Comparison of ENCODE assay signal across 10 cellular contexts in the genomic region with DNA sequence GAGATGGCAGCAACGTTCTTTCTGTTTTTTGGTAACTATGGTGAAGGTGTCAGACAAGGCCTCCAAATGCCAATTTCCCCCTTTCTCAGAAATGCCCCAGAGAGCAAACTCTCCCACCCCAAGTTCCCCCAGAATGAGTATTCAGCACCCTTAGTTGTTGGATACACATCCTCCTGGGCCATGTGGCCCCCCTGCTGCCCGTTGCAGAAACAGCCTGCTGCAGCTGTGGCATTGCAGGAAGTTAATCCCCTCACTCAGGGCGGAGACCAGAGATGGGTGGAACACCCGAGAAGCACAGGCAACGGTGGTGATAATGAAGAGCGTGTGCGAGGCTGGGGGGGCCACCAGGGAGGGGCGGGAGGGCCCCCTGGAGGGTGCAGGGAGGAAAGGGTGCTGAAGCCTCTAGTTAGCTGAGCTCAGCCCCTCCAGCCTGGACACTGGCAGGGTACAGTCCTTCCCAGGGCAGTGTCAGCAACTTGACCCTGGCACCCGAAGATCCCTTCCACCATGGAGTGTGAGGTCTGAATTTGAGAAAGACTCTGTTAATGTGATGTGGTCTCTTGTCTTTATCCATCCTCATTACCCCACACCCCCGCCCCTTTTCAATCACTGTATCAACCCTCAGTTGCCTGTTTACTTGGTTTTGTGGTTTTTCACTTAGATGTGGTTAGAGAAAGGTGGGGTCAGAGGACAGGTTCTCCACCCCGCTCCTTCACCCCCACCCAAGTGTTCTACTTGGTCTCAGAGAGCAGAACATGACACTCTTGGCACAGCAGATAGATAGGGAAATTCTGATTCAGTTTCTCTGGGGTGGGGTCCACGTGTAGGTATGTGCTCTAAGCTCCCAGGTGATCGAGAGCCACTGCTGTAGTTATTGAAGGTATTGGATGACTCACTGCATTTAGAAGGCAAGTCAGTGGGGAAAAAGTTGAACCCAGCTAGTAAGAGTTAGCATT.
A peak's percentile ranks its signal among the peaks of the same experiment; 100 is the strongest.
DNase-seq lines count a peak whose midpoint lies in the region; ATAC-seq and TF ChIP-seq lines count a peak whose summit lies in the region.
"Had no signal": no experiment of that assay in that cellular context is flagged by ENCODE, and none has a peak within 500 bp of the region (broad histone marks: within the 10 kb centered on the region; RNA-seq: fewer than 3 reads in every experiment).

No MANE protein-coding gene starts in this region.

- ATAC-seq in natural killer cell (peak; percentile 64 to 74 (median 66)), GM18861 (IDR thresholded peaks at IDR 0.05; ENCODE audit: unreplicated experiment) (no peak)

- peak overlapping the region; percentile 12 for H3K27ac Mint-ChIP-seq in Calu3 (ENCODE audit: unreplicated experiment)
- peak overlapping the region; percentile 95 for H3K27ac Mint-ChIP-seq in T-helper 2 cell treated with Interferon-gamma antibody and Interleukin-4, amounts not matched to agents 5 μg/mL and 100 μg/mL, for 36 hours
- H3K27ac Mint-ChIP-seq in natural killer cell, result peak overlapping the region; percentile 15 to 66
- no peak overlapping the region for H3K27ac Mint-ChIP-seq in glutamatergic neuron (ENCODE audit: unreplicated experiment)

- peaks cover 44% of the 10 kb centered on the region for H3K4me1 Mint-ChIP-seq in Calu3 (ENCODE audit: low read depth, unreplicated experiment)
- peaks cover 70% of the 10 kb centered on the region for H3K4me1 Mint-ChIP-seq in T-helper 2 cell treated with Interferon-gamma antibody and Interleukin-4, amounts not matched to agents 5 μg/mL and 100 μg/mL, for 36 hours (ENCODE audit: low read depth)
- H3K4me1 Mint-ChIP-seq in natural killer cell, result peaks cover 67% of the 10 kb centered on the region in 2 donors
- peaks cover 7% of the 10 kb centered on the region for H3K4me1 Mint-ChIP-seq in glutamatergic neuron (ENCODE audit: low read depth, unreplicated experiment)

- intact Hi-C loops in Calu3 (cut with micrococcal nuclease; ENCODE audit: unreplicated experiment) (no loop called here), natural killer cell (cut with micrococcal nuclease) (no loop called here)

- no peak for DNase-seq in Calu3
- peak; percentile 45 for DNase-seq in T-helper 2 cell treated with Interferon-gamma antibody and Interleukin-4, amounts not matched to agents 5 μg/mL and 100 μg/mL, for 36 hours (ENCODE audit: low spot score)
- DNase-seq in activated effector memory CD4-positive, alpha-beta T cell treated with Interleukin-2 at 50 U/mL for 16 hours, result peak; percentile 60
- DNase-seq in natural killer cell, result no peak
- no peak for DNase-seq in NCI-H1694 (lab: John Stamatoyannopoulos, UW)
- no peak for DNase-seq in DMS114 treated with DMSO at 0.1 percent for 48 hours (lab: John Stamatoyannopoulos, UW; ENCODE audit: unreplicated experiment)
- no peak for DNase-seq in glutamatergic neuron
- DNase-seq: Caco-2, NCI-H2029 had no signal

- CTCF ChIA-PET in Calu3 (lab: Charles Lee), result interaction anchor here (0.7 to 1.0 kb wide), 2 partner anchors 32 to 62 kb away, joined by 3 read pairs; no protein-coding TSS in a partner anchor

- no peak overlapping the region for H3K4me3 Mint-ChIP-seq in Calu3 (ENCODE audit: low read depth, unreplicated experiment)
- H3K4me3 Mint-ChIP-seq in T-helper 2 cell treated with Interferon-gamma antibody and Interleukin-4, amounts not matched to agents 5 μg/mL and 100 μg/mL, for 36 hours, result peak overlapping the region; percentile 75
- H3K4me3 Mint-ChIP-seq in natural killer cell, result peak overlapping the region; percentile 81
- H3K4me3 Mint-ChIP-seq in glutamatergic neuron (ENCODE audit: unreplicated experiment), result no peak overlapping the region

- H3K27me3 Mint-ChIP-seq in Calu3 (ENCODE audit: unreplicated experiment), result no peaks in the 10 kb centered on the region
- no peaks in the 10 kb centered on the region for H3K27me3 Mint-ChIP-seq in T-helper 2 cell treated with Interferon-gamma antibody and Interleukin-4, amounts not matched to agents 5 μg/mL and 100 μg/mL, for 36 hours (ENCODE audit: low read depth)
- peaks cover 9 to 12% of the 10 kb centered on the region in 2 donors for H3K27me3 Mint-ChIP-seq in natural killer cell (ENCODE audit: low read depth in 2 of 2)
- no peaks in the 10 kb centered on the region for H3K27me3 Mint-ChIP-seq in glutamatergic neuron (ENCODE audit: unreplicated experiment)

- H3K9me3 Mint-ChIP-seq in Calu3 (ENCODE audit: low read depth, unreplicated experiment) (peaks cover 2% of the 10 kb centered on the region), natural killer cell (peaks cover 0 to 3% of the 10 kb centered on the region in 2 donors), glutamatergic neuron (ENCODE audit: unreplicated experiment) (peaks cover 1% of the 10 kb centered on the region)
- H3K9me3 Mint-ChIP-seq in T-helper 2 cell treated with Interferon-gamma antibody and Interleukin-4, amounts not matched to agents 5 μg/mL and 100 μg/mL, for 36 hours, result peaks cover 11% of the 10 kb centered on the region

- BruUV-seq in Calu3 (replicated peaks; lab: Mats Ljungman, UMichigan), result no TSS peak

- TF ChIP-seq CTCF in Calu3 (IDR thresholded peaks at IDR 0.05; ENCODE audit: unreplicated experiment) (no peak), natural killer cell (IDR thresholded peaks at IDR 0.05) (no peak), glutamatergic neuron (IDR thresholded peaks at IDR 0.05; ENCODE audit: partially characterized antibody, unreplicated experiment) (no peak)

- H3K36me3 Mint-ChIP-seq in Calu3 (ENCODE audit: insufficient read depth, unreplicated experiment), result no peaks in the 10 kb centered on the region
- peaks cover 27% of the 10 kb centered on the region for H3K36me3 Mint-ChIP-seq in T-helper 2 cell treated with Interferon-gamma antibody and Interleukin-4, amounts not matched to agents 5 μg/mL and 100 μg/mL, for 36 hours (ENCODE audit: low read depth)
- no peaks in the 10 kb centered on the region for H3K36me3 Mint-ChIP-seq in natural killer cell
- no peaks in the 10 kb centered on the region for H3K36me3 Mint-ChIP-seq in glutamatergic neuron (ENCODE audit: unreplicated experiment)

Comparison
In these comparisons a context has a peak if more than half of its experiments do, and no peak if none do; other contexts are left out.
1. DNase-seq: peak in T-helper 2 cell treated with Interferon-gamma antibody and Interleukin-4, amounts not matched to agents 5 μg/mL and 100 μg/mL, for 36 hours (single experiment) and activated effector memory CD4-positive, alpha-beta T cell treated with Interleukin-2 at 50 U/mL for 16 hours (single experiment); none in Calu3 (single experiment), natural killer cell (single experiment), NCI-H1694 (single experiment), DMS114 treated with DMSO at 0.1 percent for 48 hours (single experiment) and glutamatergic neuron (single experiment).
2. H3K4me3 Mint-ChIP-seq: peak in T-helper 2 cell treated with Interferon-gamma antibody and Interleukin-4, amounts not matched to agents 5 μg/mL and 100 μg/mL, for 36 hours (single experiment) and natural killer cell (single experiment); none in Calu3 (single experiment) and glutamatergic neuron (single experiment).